In the genomic region with DNA sequence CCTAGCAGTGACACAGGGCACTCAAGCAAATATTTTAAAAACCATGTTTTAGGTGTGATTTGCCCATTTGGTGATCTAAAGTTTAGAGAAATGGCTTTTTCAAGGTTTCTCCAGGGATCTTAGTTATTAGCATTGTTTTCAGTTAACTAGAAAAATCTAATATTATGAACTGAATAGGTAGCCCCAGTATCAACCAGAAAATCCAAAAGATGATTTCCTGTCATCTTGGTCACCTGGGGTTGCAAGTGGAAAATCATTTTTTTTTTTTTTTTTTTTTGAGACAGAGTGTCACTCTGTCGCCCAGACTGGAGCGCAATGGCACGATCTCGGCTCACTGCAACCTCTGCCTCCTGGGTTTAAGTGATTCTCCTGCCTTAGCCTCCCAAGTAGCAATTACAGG, we compare ENCODE assay signal across 8 cellular contexts.
"Had no signal": no experiment of that assay in that cellular context is flagged by ENCODE, and none has a peak within 500 bp of the region (broad histone marks: within the 10 kb centered on the region; RNA-seq: fewer than 3 reads in every experiment).

No MANE protein-coding gene starts in this region.

- H3K27ac ChIP-seq: HL-60 had no signal

- ATAC-seq: HCT116, K562 had no signal

- H3K36me3 ChIP-seq: HAP-1 had no signal

- H3K4me3 ChIP-seq: HAP-1, K562 had no signal

- H3K4me1 ChIP-seq: HAP-1 had no signal

- DNase-seq: GOT3, H7, IMR-90, KG1 had no signal

- H3K9me3 ChIP-seq: HAP-1 had no signal
